ENCODE assay signal across 14 cellular contexts in the genomic region with DNA sequence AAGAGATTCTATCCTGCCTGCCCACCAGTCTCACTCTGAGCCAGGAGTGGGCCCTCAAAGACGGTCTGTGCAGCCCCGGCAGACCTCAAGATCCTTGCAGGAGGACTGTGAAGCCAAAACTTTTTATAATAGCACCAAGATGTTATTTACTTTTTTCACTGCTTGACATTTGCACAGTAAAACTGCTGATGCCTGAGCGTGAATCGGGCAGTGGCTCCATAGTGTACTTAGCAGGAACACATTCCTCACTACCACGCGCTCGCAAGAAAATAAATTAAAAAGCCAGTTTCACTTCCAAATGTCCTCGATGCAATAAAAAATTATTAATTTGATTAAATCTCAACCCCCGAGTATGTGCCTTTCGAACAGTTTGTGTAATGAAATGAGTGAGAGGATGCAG. TPM values are rescaled to one million over a fixed set of nuclear protein-coding genes. Genes with fewer than 3 reads are reported as not detected.
DNase-seq lines count a peak whose midpoint lies in the region; TF ChIP-seq lines count a peak whose summit lies in the region.
"Had no signal": no experiment of that assay in that cellular context is flagged by ENCODE, and none has a peak within 500 bp of the region (broad histone marks: within the 10 kb centered on the region; RNA-seq: fewer than 3 reads in every experiment).

No MANE protein-coding gene starts in this region.

- TF ChIP-seq CTCF in DOHH2 (IDR thresholded peaks at IDR 0.05; ENCODE audit: low read depth, low read length, poor library complexity, severe bottlenecking) = no peak
- no peak for TF ChIP-seq CTCF in dorsolateral prefrontal cortex (IDR thresholded peaks at IDR 0.05 in 54 of 56, conservative IDR thresholded peaks at IDR 0.05 in 2 of 56; ENCODE audit: low read depth in 1 of 56, partially characterized antibody in 56 of 56)
- no peak for TF ChIP-seq CTCF in prostate gland (IDR thresholded peaks at IDR 0.05)
- no peak for TF ChIP-seq CTCF in PC-9 (conservative IDR thresholded peaks at IDR 0.05)

- no peak overlapping the region for H3K4me3 Mint-ChIP-seq in activated naive CD8-positive, alpha-beta T cell treated with anti-CD3 and anti-CD28 coated beads for 36 hours
- H3K4me3 Mint-ChIP-seq: CD8-positive, alpha-beta memory T cell had no signal

- H3K9me3 Mint-ChIP-seq in activated naive CD8-positive, alpha-beta T cell treated with anti-CD3 and anti-CD28 coated beads for 36 hours = no peaks in the 10 kb centered on the region
- H3K9me3 Mint-ChIP-seq: CD8-positive, alpha-beta memory T cell had no signal

- peaks cover 14% of the 10 kb centered on the region for H3K4me1 ChIP-seq in DOHH2 (ENCODE audit: control insufficient read depth, low read length)
- H3K4me1 ChIP-seq in prostate gland (replicated peaks) = no peaks in the 10 kb centered on the region
- H3K4me1 ChIP-seq in PC-9 (replicated peaks; ENCODE audit: insufficient read depth) = no peaks in the 10 kb centered on the region
- H3K4me1 ChIP-seq: BLaER1, Caco-2 had no signal

- H3K36me3 ChIP-seq in DOHH2 (ENCODE audit: control insufficient read depth, low read length) (no peaks in the 10 kb centered on the region), prostate gland (no peaks in the 10 kb centered on the region), PC-9 (ENCODE audit: low read depth) (no peaks in the 10 kb centered on the region)
- H3K36me3 ChIP-seq: BLaER1 had no signal

- intact Hi-C loops in dorsolateral prefrontal cortex (cut with DNase I) = loop anchor here in 1 of 2 donors (10.0 kb wide), 1 partner anchor 70 kb away; no protein-coding TSS in a partner anchor
- intact Hi-C loops in prostate gland (cut with DNase I) = no loop called here
- intact Hi-C loops in PC-9 (cut with micrococcal nuclease; ENCODE audit: unreplicated experiment) = no loop called here

- H3K27me3 ChIP-seq in DOHH2 (ENCODE audit: control insufficient read depth, low read length) = no peaks in the 10 kb centered on the region
- H3K27me3 ChIP-seq in dorsolateral prefrontal cortex = peaks cover 0 to 63% (median 9%) of the 10 kb centered on the region in 45 donors
- H3K27me3 ChIP-seq in prostate gland (replicated peaks; ENCODE audit: insufficient read depth) = no peaks in the 10 kb centered on the region
- peaks cover 9% of the 10 kb centered on the region; the same call in 1 of the 2 replicates for H3K27me3 ChIP-seq in PC-9 (ENCODE audit: insufficient read depth, low read depth)

- DNase-seq in dorsolateral prefrontal cortex (no peak), prostate gland (ENCODE audit: low spot score) (peak; percentile 25), SK-N-DZ (ENCODE audit: low spot score) (no peak), PC-9 (no peak), AG08395 (ENCODE audit: low spot score) (no peak)
- DNase-seq in activated naive CD8-positive, alpha-beta T cell treated with anti-CD3 and anti-CD28 coated beads for 36 hours = no peak
- DNase-seq: AML-193; Caco-2; CD8-positive, alpha-beta memory T cell had no signal

- H3K79me2 ChIP-seq in DOHH2 (ENCODE audit: control insufficient read depth, low read length) (no peaks in the 10 kb centered on the region), PC-9 (ENCODE audit: low read depth) (no peaks in the 10 kb centered on the region)

- H3K27me3 Mint-ChIP-seq in activated naive CD8-positive, alpha-beta T cell treated with anti-CD3 and anti-CD28 coated beads for 36 hours = no peaks in the 10 kb centered on the region

- WGBS in prostate gland = 2% methylated on average over 8 of the region's 10 CpGs

- H3K4me2 ChIP-seq in DOHH2 (ENCODE audit: low read length) = peak overlapping the region; percentile 35
- no peak overlapping the region for H3K4me2 ChIP-seq in PC-9
- H3K4me2 ChIP-seq: BLaER1 had no signal

- no peak overlapping the region for H2AFZ ChIP-seq in PC-9

- POLR2A ChIA-PET in PC-9 (lab: Charles Lee; ENCODE audit: unreplicated experiment) = no interaction called here

- H3K36me3 Mint-ChIP-seq in activated naive CD8-positive, alpha-beta T cell treated with anti-CD3 and anti-CD28 coated beads for 36 hours = no peaks in the 10 kb centered on the region

- no peaks in the 10 kb centered on the region for H3K9me3 ChIP-seq in DOHH2 (ENCODE audit: control insufficient read depth, insufficient read depth, low read length)
- H3K9me3 ChIP-seq in prostate gland = no peaks in the 10 kb centered on the region
- no peaks in the 10 kb centered on the region for H3K9me3 ChIP-seq in PC-9 (ENCODE audit: insufficient read depth, low read depth)
- H3K9me3 ChIP-seq: BLaER1, Caco-2 had no signal

- no peak overlapping the region for H3K27ac Mint-ChIP-seq in activated naive CD8-positive, alpha-beta T cell treated with anti-CD3 and anti-CD28 coated beads for 36 hours

- no TSS peak for BruUV-seq in PC-9 (replicated peaks; lab: Mats Ljungman, UMichigan)

- H3K27ac ChIP-seq in DOHH2 (ENCODE audit: low read depth, low read length) (no peak overlapping the region), angular gyrus (ENCODE audit: low read depth, low read length) (peak overlapping the region; percentile 55), dorsolateral prefrontal cortex (peak overlapping the region in 49 of 59 donors; percentile 0 to 93 (median 65)), prostate gland (peak overlapping the region; percentile 47 to 69), PC-9 (no peak overlapping the region)
- H3K27ac ChIP-seq: 22Rv1, BLaER1 had no signal

- H3K4me3 ChIP-seq in DOHH2 (ENCODE audit: low read length) (no peak overlapping the region), dorsolateral prefrontal cortex (no peak overlapping the region), prostate gland (no peak overlapping the region), PC-9 (no peak overlapping the region)
- H3K4me3 ChIP-seq: BLaER1 had no signal

- no peak for TF ChIP-seq POLR2A in prostate gland (IDR thresholded peaks at IDR 0.05)

- no peaks in the 10 kb centered on the region for H3F3A ChIP-seq in DOHH2 (ENCODE audit: control insufficient read depth, insufficient read depth)
- no peaks in the 10 kb centered on the region for H3F3A ChIP-seq in PC-9 (ENCODE audit: insufficient read depth, low read depth)

- CTCF ChIA-PET in PC-9 (lab: Charles Lee) = no interaction called here

- no peaks in the 10 kb centered on the region for H3K4me1 Mint-ChIP-seq in activated naive CD8-positive, alpha-beta T cell treated with anti-CD3 and anti-CD28 coated beads for 36 hours
- H3K4me1 Mint-ChIP-seq: CD8-positive, alpha-beta memory T cell had no signal

- no peaks in the 10 kb centered on the region for H4K20me1 ChIP-seq in DOHH2 (ENCODE audit: control insufficient read depth, insufficient read depth, low read depth, low read length)
- no peaks in the 10 kb centered on the region for H4K20me1 ChIP-seq in PC-9 (ENCODE audit: insufficient read depth)

- no peaks in the 10 kb centered on the region for H3K9me2 ChIP-seq in DOHH2 (replicated peaks; ENCODE audit: control insufficient read depth, low read length)
- H3K9me2 ChIP-seq in PC-9 (ENCODE audit: insufficient read depth) = no peaks in the 10 kb centered on the region

RNA-seq across cellular contexts. Expression of gene GPM6B, which starts 22.5 kb away (rescaled TPM):
- total RNA-seq in dorsolateral prefrontal cortex (1,000 to 10,000 TPM in 18 of 120 experiments, 100 to 1,000 TPM in 102; 509 to 1,404 (median 816) TPM), prostate gland (10 to 100 TPM; 10.1 to 12.3 TPM), PC-9 (2021) (not detected in 2 replicates)
- polyA plus RNA-seq in SK-N-DZ (2014; cell fraction: cytosol; rRNA removed) = 21.9 and 23.5 TPM in 2 replicates
- polyA plus RNA-seq in SK-N-DZ (2014; cell fraction: nucleus; rRNA removed) = 16.9 and 18.2 TPM in 2 replicates
- total RNA-seq in activated naive CD8-positive, alpha-beta T cell treated with anti-CD3 and anti-CD28 coated beads for 36 hours = not detected
- total RNA-seq: CD8-positive, alpha-beta memory T cell; HepG2 had no signal
- polyA plus RNA-seq: HepG2 had no signal

RNA-seq across cellular contexts. Expression of gene OFD1, which starts 59.9 kb away (rescaled TPM):
- total RNA-seq in dorsolateral prefrontal cortex (10 to 100 TPM; 15.1 to 51.5 (median 29.7) TPM), prostate gland (10 to 100 TPM; 23.6 to 36.2 TPM), PC-9 (2021) (31.6 and 35.6 TPM in 2 replicates)
- 15.8 and 19.5 TPM in 2 replicates for polyA plus RNA-seq in SK-N-DZ (2014; cell fraction: cytosol; rRNA removed)
- 75.9 and 91.3 TPM in 2 replicates for polyA plus RNA-seq in SK-N-DZ (2014; cell fraction: nucleus; rRNA removed)
- 10 to 100 TPM; 27.4 to 29.0 TPM for total RNA-seq in activated naive CD8-positive, alpha-beta T cell treated with anti-CD3 and anti-CD28 coated beads for 36 hours

RNA-seq across cellular contexts. Expression of gene TRAPPC2, which starts 60.0 kb away (rescaled TPM):
- total RNA-seq in dorsolateral prefrontal cortex (10 to 100 TPM; 17.2 to 38.9 (median 28.2) TPM), prostate gland (10 to 100 TPM; 15.6 to 20.2 TPM), PC-9 (2021) (18.5 and 23.6 TPM in 2 replicates)
- polyA plus RNA-seq in SK-N-DZ (2014; cell fraction: cytosol; rRNA removed) = 43.3 and 48.5 TPM in 2 replicates
- polyA plus RNA-seq in SK-N-DZ (2014; cell fraction: nucleus; rRNA removed) = 25.8 and 33.4 TPM in 2 replicates
- 10 to 100 TPM; 15.8 to 16.6 TPM for total RNA-seq in activated naive CD8-positive, alpha-beta T cell treated with anti-CD3 and anti-CD28 coated beads for 36 hours

Comparison
In these comparisons a context has a peak if more than half of its experiments do, and no peak if none do; other contexts are left out.
1. H3K27ac ChIP-seq: peak in angular gyrus (single experiment), dorsolateral prefrontal cortex (49 of 59) and prostate gland (2 of 2); none in DOHH2 (single experiment) and PC-9 (single experiment).
2. RNA of gene GPM6B, which starts 22.5 kb away (total RNA-seq): 509 to 1,404 TPM in dorsolateral prefrontal cortex; 10.1 to 12.3 TPM in prostate gland, not detected in PC-9 and not detected in activated naive CD8-positive, alpha-beta T cell treated with anti-CD3 and anti-CD28 coated beads for 36 hours; every median in the first group is over 10 times any median in the second.